ENCODE assay signal across 9 cellular contexts in the genomic region with DNA sequence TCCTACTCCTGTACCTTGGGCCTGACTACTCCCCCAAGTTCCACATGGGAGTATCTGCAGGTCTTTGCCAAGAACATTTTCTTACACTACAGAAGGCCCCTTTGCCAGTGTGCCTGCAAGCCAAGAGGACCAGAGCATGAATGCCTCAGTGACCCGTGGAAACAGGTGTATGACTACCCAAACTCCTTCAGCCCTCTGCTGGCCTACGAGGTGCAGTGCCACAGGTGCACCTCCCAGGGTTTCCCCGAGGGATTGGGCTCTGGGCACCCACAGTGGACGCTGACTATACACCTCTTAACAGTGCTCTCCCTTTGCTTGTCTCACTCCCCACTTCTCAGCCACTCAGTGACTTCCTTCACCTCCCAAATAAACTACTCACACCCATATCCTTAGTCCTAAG.
A peak's percentile ranks its signal among the peaks of the same experiment; 100 is the strongest.
DNase-seq lines count a peak whose midpoint lies in the region; ATAC-seq and TF ChIP-seq lines count a peak whose summit lies in the region.
"Had no signal": no experiment of that assay in that cellular context is flagged by ENCODE, and none has a peak within 500 bp of the region (broad histone marks: within the 10 kb centered on the region; RNA-seq: fewer than 3 reads in every experiment).

No MANE protein-coding gene starts in this region.

- TF ChIP-seq POLR2A in heart left ventricle (IDR thresholded peaks at IDR 0.05) (no peak), vagina (IDR thresholded peaks at IDR 0.05) (no peak)

- H3K27me3 ChIP-seq in heart left ventricle, result no peaks in the 10 kb centered on the region
- no peaks in the 10 kb centered on the region for H3K27me3 ChIP-seq in adipocyte (replicated peaks; ENCODE audit: control insufficient read depth, insufficient read depth, low read length)
- no peaks in the 10 kb centered on the region for H3K27me3 ChIP-seq in vagina
- H3K27me3 ChIP-seq: SJSA1 had no signal

- peak overlapping the region; percentile 60 for H3K9ac ChIP-seq in adipocyte (ENCODE audit: low read length)

- DNase-seq in heart left ventricle (peak in 1 of 5 donors; percentile 52), cardiac septum (ENCODE audit: low spot score) (no peak), adipocyte (ENCODE audit: low read depth) (no peak), left lobe of liver (ENCODE audit: low spot score) (no peak), vagina (ENCODE audit: extremely low spot score in 2 of 2) (no peak), OCI-M1 (lab: John Stamatoyannopoulos, UW) (no peak), head of caudate nucleus (no peak)
- DNase-seq in activated naive CD4-positive, alpha-beta T cell treated with anti-CD3 and anti-CD28 coated beads, Interleukin-2, amount 10 ng/mL, durations not matched to agents 7 days and 5 days, result no peak

- intact Hi-C loops in heart left ventricle (cut with DNase I) (loop anchor here in 6 of 10 donors (2.0 to 10.0 kb wide), 5 partner anchors 80 to 160 kb away; no protein-coding TSS in a partner anchor), cardiac septum (cut with DNase I) (loop anchor here (2.0 to 10.0 kb wide), 4 partner anchors 40 to 158 kb away; no protein-coding TSS in a partner anchor), vagina (cut with DNase I) (no loop called here), head of caudate nucleus (cut with DNase I) (no loop called here)

- H3K4me3 ChIP-seq in heart left ventricle (no peak overlapping the region), adipocyte (ENCODE audit: low read length) (no peak overlapping the region), vagina (no peak overlapping the region)
- H3K4me3 ChIP-seq: SJSA1 had no signal

- peaks cover 5% of the 10 kb centered on the region for H3K27me3 Mint-ChIP-seq in activated naive CD4-positive, alpha-beta T cell treated with anti-CD3 and anti-CD28 coated beads, Interleukin-2, amount 10 ng/mL, durations not matched to agents 7 days and 5 days

- no peaks in the 10 kb centered on the region for H3K36me3 Mint-ChIP-seq in activated naive CD4-positive, alpha-beta T cell treated with anti-CD3 and anti-CD28 coated beads, Interleukin-2, amount 10 ng/mL, durations not matched to agents 7 days and 5 days

- no peak overlapping the region for H3K4me3 Mint-ChIP-seq in activated naive CD4-positive, alpha-beta T cell treated with anti-CD3 and anti-CD28 coated beads, Interleukin-2, amount 10 ng/mL, durations not matched to agents 7 days and 5 days

- no peak overlapping the region for H3K27ac Mint-ChIP-seq in activated naive CD4-positive, alpha-beta T cell treated with anti-CD3 and anti-CD28 coated beads, Interleukin-2, amount 10 ng/mL, durations not matched to agents 7 days and 5 days

- no peaks in the 10 kb centered on the region for H3K9me3 Mint-ChIP-seq in activated naive CD4-positive, alpha-beta T cell treated with anti-CD3 and anti-CD28 coated beads, Interleukin-2, amount 10 ng/mL, durations not matched to agents 7 days and 5 days

- H3K4me1 ChIP-seq in heart left ventricle (peaks cover 0 to 55% (median 9%) of the 10 kb centered on the region in 12 donors), adipocyte (ENCODE audit: control insufficient read depth, insufficient read depth, low read length) (peaks cover 73% of the 10 kb centered on the region), vagina (peaks cover 38% of the 10 kb centered on the region)

- ATAC-seq in heart left ventricle (peak in 3 of 4 donors; percentile 10 to 19 (median 19)), left lobe of liver (peak; percentile 92)

- CTCF ChIA-PET in activated naive CD4-positive, alpha-beta T cell treated with anti-CD3 and anti-CD28 coated beads, Interleukin-2, amount 10 ng/mL, durations not matched to agents 7 days and 5 days (lab: Charles Lee), result interaction anchor here (0.7 kb wide), 1 partner anchor 1318 kb away, joined by 3 read pairs; no protein-coding TSS in a partner anchor

- TF ChIP-seq CTCF in heart left ventricle (IDR thresholded peaks at IDR 0.05) (peak; percentile 10 to 52 (median 31)), vagina (IDR thresholded peaks at IDR 0.05) (no peak)

- 51 to 79% (median 65%) methylated on average over 3 to 4 of the region's 4 CpGs for WGBS in heart left ventricle, 4 donors

- no peaks in the 10 kb centered on the region for H3K9me3 ChIP-seq in heart left ventricle
- H3K9me3 ChIP-seq in adipocyte (ENCODE audit: control insufficient read depth, low read length), result no peaks in the 10 kb centered on the region
- no peaks in the 10 kb centered on the region for H3K9me3 ChIP-seq in vagina
- H3K9me3 ChIP-seq: SJSA1 had no signal

- H3K36me3 ChIP-seq in heart left ventricle (peaks cover 0 to 14% (median 0%) of the 10 kb centered on the region in 9 donors), adipocyte (ENCODE audit: control insufficient read depth, insufficient read depth, low read length, severe bottlenecking) (peaks cover 57% of the 10 kb centered on the region), vagina (no peaks in the 10 kb centered on the region)

- peak overlapping the region in 9 of 12 donors; percentile 10 to 92 (median 63) for H3K27ac ChIP-seq in heart left ventricle
- H3K27ac ChIP-seq in vagina, result peak overlapping the region; percentile 96
- H3K27ac ChIP-seq: SJSA1 had no signal

- H3K4me1 Mint-ChIP-seq in activated naive CD4-positive, alpha-beta T cell treated with anti-CD3 and anti-CD28 coated beads, Interleukin-2, amount 10 ng/mL, durations not matched to agents 7 days and 5 days, result no peaks in the 10 kb centered on the region

Comparison
In these comparisons a context has a peak if more than half of its experiments do, and no peak if none do; other contexts are left out.
1. CTCF ChIP-seq: peak in heart left ventricle (12 of 12); none in vagina (0 of 3).
2. intact Hi-C loops: an anchor here in heart left ventricle (2.0 to 10.0 kb wide) and cardiac septum (2.0 to 10.0 kb wide); none called in vagina and head of caudate nucleus.